In genomic region chr12:58395056-58395455, GRCh38 we compare ENCODE assay signal across 1 cellular context.
TF ChIP-seq lines count a peak whose summit lies in the region.

No MANE protein-coding gene starts in this region.

TF ChIP-seq in HCT116, 20 proteins besides CTCF, POLR2A, EP300 and RAD21 (continued from another document):
- TF ChIP-seq ZBTB33 (IDR thresholded peaks at IDR 0.05; ENCODE audit: extremely low read depth, insufficient replicate concordance, low read length) (no peak), YY1 (IDR thresholded peaks at IDR 0.05; ENCODE audit: extremely low read depth, insufficient replicate concordance, low read depth, low read length) (no peak), TCF7L2 (IDR thresholded peaks at IDR 0.05; ENCODE audit: borderline replicate concordance, extremely low read depth, insufficient read depth, insufficient read length) (no peak), CEBPB (IDR thresholded peaks at IDR 0.05; ENCODE audit: low read depth) (no peak), ELF1 (IDR thresholded peaks at IDR 0.05; ENCODE audit: borderline replicate concordance, low read depth) (no peak), EZH2phosphoT487 (IDR thresholded peaks at IDR 0.05; ENCODE audit: borderline replicate concordance) (no peak), FOSL1 (IDR thresholded peaks at IDR 0.05; ENCODE audit: low read depth) (no peak), SIN3A (IDR thresholded peaks at IDR 0.05; ENCODE audit: low read depth) (no peak), POLR2AphosphoS5 (IDR thresholded peaks at IDR 0.05; ENCODE audit: low read depth, low read length) (no peak), JUND (IDR thresholded peaks at IDR 0.05) (no peak), SP1 (IDR thresholded peaks at IDR 0.05; ENCODE audit: low read depth) (no peak), SRF (IDR thresholded peaks at IDR 0.05; ENCODE audit: low read depth) (no peak), CBX3 (IDR thresholded peaks at IDR 0.05; ENCODE audit: low read depth) (no peak), EZH2 (IDR thresholded peaks at IDR 0.05) (no peak), EGR1 (IDR thresholded peaks at IDR 0.05; ENCODE audit: low read depth) (no peak)
- TF ChIP-seq, protein P1, sequence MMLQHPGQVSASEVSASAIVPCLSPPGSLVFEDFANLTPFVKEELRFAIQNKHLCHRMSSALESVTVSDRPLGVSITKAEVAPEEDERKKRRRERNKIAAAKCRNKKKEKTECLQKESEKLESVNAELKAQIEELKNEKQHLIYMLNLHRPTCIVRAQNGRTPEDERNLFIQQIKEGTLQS (IDR thresholded peaks at IDR 0.05), result no peak
TF ChIP-seq in HCT116: peak in this region for 0.
